9 cellular contexts compared by ENCODE assay signal in genomic region chr1:151884445-151884844, GRCh38. TPM values are rescaled to one million over a fixed set of nuclear protein-coding genes. Genes with fewer than 3 reads are reported as not detected.
"Had no signal": no experiment of that assay in that cellular context is flagged by ENCODE, and none has a peak within 500 bp of the region (broad histone marks: within the 10 kb centered on the region; RNA-seq: fewer than 3 reads in every experiment).

No MANE protein-coding gene starts in this region.

RNA-seq across cellular contexts. Expression of gene THEM5, which starts 30.9 kb away (rescaled TPM):
- total RNA-seq: LHCN-M2, MCF 10A, NCI-H460, OCI-LY7, PC-9, Right ventricle myocardium inferior, RPMI7951 had no signal
- polyA plus RNA-seq: SK-N-SH had no signal

RNA-seq across cellular contexts. Expression of gene C2CD4D, which starts 44.8 kb away (rescaled TPM):
- total RNA-seq: LHCN-M2, MCF 10A, NCI-H460, OCI-LY7, Right ventricle myocardium inferior, RPMI7951, SJCRH30 had no signal
- polyA plus RNA-seq: SK-N-SH had no signal

RNA-seq across cellular contexts. Expression of gene RORC, which starts 52.8 kb away (rescaled TPM):
- total RNA-seq: LHCN-M2, OCI-LY7, RPMI7951, SJCRH30 had no signal
- polyA plus RNA-seq: SK-N-SH had no signal
